ENCODE assay signal across 8 cellular contexts in the genomic region with DNA sequence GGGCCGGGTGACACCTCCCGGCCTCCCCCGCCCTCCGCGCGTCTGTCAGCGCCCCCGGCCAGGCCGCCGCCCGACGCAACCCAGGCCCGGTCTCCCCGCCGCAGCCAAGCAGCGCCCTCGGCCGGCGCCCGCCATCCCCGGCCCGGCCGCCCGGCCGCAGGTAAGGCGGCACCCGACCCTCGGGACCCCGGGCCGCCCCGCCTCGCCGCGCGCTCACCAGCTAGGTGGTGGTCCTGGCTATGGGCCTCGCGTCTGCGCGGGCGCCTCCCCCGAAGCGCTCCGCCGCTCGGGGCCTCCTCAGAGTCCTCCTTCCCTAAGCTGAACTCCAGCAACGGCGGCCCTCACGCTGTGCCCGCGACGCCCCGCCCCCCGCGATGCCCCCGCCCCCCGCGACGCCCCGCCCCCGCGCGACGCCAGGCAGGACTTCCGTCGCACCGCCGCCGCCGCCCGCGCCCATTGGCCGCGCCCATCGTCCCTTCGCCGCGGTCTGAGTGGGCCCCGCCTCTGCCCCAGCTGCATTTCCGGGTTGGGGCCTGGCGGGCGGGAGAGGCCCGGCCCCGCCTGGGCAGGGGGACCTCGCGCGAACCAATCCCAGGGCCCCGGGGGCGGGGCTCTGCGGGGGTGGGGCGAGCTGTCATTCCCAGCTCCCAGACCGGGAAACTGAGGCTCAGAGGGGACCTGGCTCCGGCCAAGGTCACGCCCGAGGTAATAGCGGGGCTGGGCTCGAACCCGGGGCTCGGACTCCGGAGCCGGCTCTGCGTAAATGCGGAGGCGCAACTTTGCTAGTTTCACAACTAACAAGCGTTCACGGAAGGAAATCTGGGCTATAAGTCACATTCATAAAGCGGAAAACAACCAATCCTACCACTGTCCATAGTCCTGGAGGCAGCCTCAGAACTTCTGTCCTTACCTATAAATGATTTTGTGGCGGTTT. TPM values are rescaled to one million over a fixed set of nuclear protein-coding genes. Genes with fewer than 3 reads are reported as not detected.
DNase-seq lines count a peak whose midpoint lies in the region; ATAC-seq and TF ChIP-seq lines count a peak whose summit lies in the region.

No MANE protein-coding gene starts in this region.

- H4K20me1 ChIP-seq in mammary epithelial cell (ENCODE audit: insufficient read depth, low read length): no peaks in the 10 kb centered on the region

- H2AFZ ChIP-seq in mammary epithelial cell (ENCODE audit: low read depth, low read length): peak overlapping the region; percentile 98

- H3K36me3 ChIP-seq in WERI-Rb-1 (no peaks in the 10 kb centered on the region), mammary epithelial cell (ENCODE audit: insufficient read depth, low read length) (no peaks in the 10 kb centered on the region)

- POLR2A ChIA-PET in AG04449 (lab: Yijun Ruan, JAX): interaction anchor here (1.4 kb wide), 1 partner anchor 9 kb away, joined by 15 read pairs; a partner anchor contains a TSS

- dilution Hi-C loops in mammary epithelial cell (cut with HindIII; ENCODE audit: low sequenced_read_pairs): no loop called here

- peaks cover 18% of the 10 kb centered on the region for H3K79me2 ChIP-seq in mammary epithelial cell (ENCODE audit: insufficient read depth, low read length)

- BruUV-seq in mammary epithelial cell (replicated peaks; lab: Mats Ljungman, UMichigan): no TSS peak

- H3K9me3 ChIP-seq in WERI-Rb-1 (ENCODE audit: severe bottlenecking) (no peaks in the 10 kb centered on the region), mammary epithelial cell (replicated peaks; ENCODE audit: insufficient read depth, low read length) (no peaks in the 10 kb centered on the region)

- H3K36me3 Mint-ChIP-seq in immature natural killer cell: peaks cover under 1 to 6% (median 6%) of the 10 kb centered on the region in 3 donors

- in situ Hi-C loops in mammary epithelial cell (cut with MboI; ENCODE audit: low sequenced_read_pairs in 2 of 2): no loop called here

- H3K4me1 ChIP-seq in mammary epithelial cell (ENCODE audit: insufficient read depth, low read length): peaks cover 9% of the 10 kb centered on the region

- 2% methylated on average over 5 of the region's 107 CpGs for WGBS in mammary epithelial cell (ENCODE audit: low coverage, missing lambda C conversion rate)

- H3K27me3 ChIP-seq in WERI-Rb-1 (ENCODE audit: insufficient read depth, low read depth, severe bottlenecking) (no peaks in the 10 kb centered on the region), mammary epithelial cell (ENCODE audit: insufficient read depth, low read length) (no peaks in the 10 kb centered on the region)

- H3K27ac ChIP-seq in WERI-Rb-1 (peak overlapping the region; percentile 58; the same call in 1 of the 2 replicates), mammary epithelial cell (ENCODE audit: insufficient read depth, low read depth, low read length) (no peak overlapping the region)

- H3K4me3 ChIP-seq in AG04449 (ENCODE audit: low read depth, low read length) (peak overlapping the region; percentile 62), WERI-Rb-1 (ENCODE audit: low read depth, low read length) (peak overlapping the region; percentile 45), mammary epithelial cell (replicated peaks in 1 of 3; ENCODE audit: insufficient read depth in 1 of 3, low read depth in 2 of 3, low read length in 3 of 3) (peak overlapping the region; percentile 75)

- peak overlapping the region; percentile 91 for H3K4me2 ChIP-seq in mammary epithelial cell (ENCODE audit: insufficient read depth, low read depth, low read length)

- intact Hi-C loops in mammary epithelial cell (cut with micrococcal nuclease): loop anchor here (5.0 kb wide), 1 partner anchor 194 kb away; no protein-coding TSS in a partner anchor

- peaks cover 0 to 5% (median 1%) of the 10 kb centered on the region in 3 donors for H3K27me3 Mint-ChIP-seq in immature natural killer cell (ENCODE audit: low read depth in 3 of 3)

- H3K4me3 Mint-ChIP-seq in immature natural killer cell: peak overlapping the region; percentile 85 to 90 (median 88)

- CTCF ChIA-PET in AG04449 (lab: Yijun Ruan, JAX) (interaction anchor here (0.7 to 0.8 kb wide), 2 partner anchors 11 to 254 kb away, joined by 3 read pairs; no protein-coding TSS in a partner anchor), mammary epithelial cell (lab: Charles Lee; ENCODE audit: low non-redundant PET) (no interaction called here)

- peak; percentile 21 for DNase-seq in AG04449 (ENCODE audit: low read depth, low spot score)
- peak; percentile 94 for DNase-seq in NCI-H2196 treated with DMSO at 0.1 percent for 48 hours (lab: John Stamatoyannopoulos, UW; ENCODE audit: unreplicated experiment)
- DNase-seq in WERI-Rb-1: peak; percentile 94
- peak; percentile 93 for DNase-seq in mammary epithelial cell
- DNase-seq in immature natural killer cell: peak; percentile 96 to 97 (median 97)
- DNase-seq in smooth muscle cell of the brain vasculature (ENCODE audit: low read depth, low spot score): peak; percentile 82

- H3K4me1 Mint-ChIP-seq in immature natural killer cell: peaks cover 29 to 30% of the 10 kb centered on the region in 2 donors

- TF ChIP-seq CTCF in AG04449 (IDR thresholded peaks at IDR 0.05; ENCODE audit: insufficient read depth, low read length, missing control alignments): no peak
- TF ChIP-seq CTCF in WERI-Rb-1 (IDR thresholded peaks at IDR 0.05; ENCODE audit: low read depth, low read length): no peak
- TF ChIP-seq CTCF in mammary epithelial cell (conservative IDR thresholded peaks at IDR 0.05 in 1 of 2, IDR thresholded peaks at IDR 0.05 in 1 of 2; ENCODE audit: extremely low read depth in 1 of 2, insufficient read depth in 1 of 2, low read depth in 1 of 2, low read length in 2 of 2): no peak

- no peak overlapping the region for H3K9ac ChIP-seq in mammary epithelial cell (ENCODE audit: insufficient read depth, low read length)

- peak overlapping the region; percentile 76 to 90 (median 86) for H3K27ac Mint-ChIP-seq in immature natural killer cell

- ATAC-seq in GM18909 (IDR thresholded peaks at IDR 0.05; ENCODE audit: poor library complexity, unreplicated experiment) (peak; percentile 95), HG03139 (IDR thresholded peaks at IDR 0.05; ENCODE audit: unreplicated experiment) (peak; percentile 84)

- H3K9me3 Mint-ChIP-seq in immature natural killer cell: no peaks in the 10 kb centered on the region

RNA-seq across cellular contexts. Expression of a gene that starts 9.0 kb away (rescaled TPM):
- total RNA-seq in mammary epithelial cell: 10 to 100 TPM; 43.7 to 47.8 TPM
- polyA plus RNA-seq in mammary epithelial cell (42.5 TPM), immature natural killer cell (10 to 100 TPM; 22.2 to 38.9 (median 25.9) TPM)
- 24.4 TPM for polyA minus RNA-seq in mammary epithelial cell

RNA-seq across cellular contexts. Expression of a gene that starts 46.7 kb away (rescaled TPM):
- total RNA-seq in mammary epithelial cell: 1 to 10 TPM; 1.5 to 1.6 TPM
- polyA plus RNA-seq in mammary epithelial cell (0.33 TPM), immature natural killer cell (under 1 TPM in 1 of 3 donors, not detected in 2; 0.18 TPM)
- polyA minus RNA-seq in mammary epithelial cell: not detected

Comparison
In these comparisons a context has a peak if more than half of its experiments do, and no peak if none do; other contexts are left out.
1. DNase-seq: peak in every context shown above with its lines; median percentile 97 in immature natural killer cell; 94 in NCI-H2196 treated with DMSO at 0.1 percent for 48 hours; 94 in WERI-Rb-1; 93 in mammary epithelial cell; 82 in smooth muscle cell of the brain vasculature; 21 in AG04449.